1 cellular context compared by ENCODE assay signal in the genomic region with DNA sequence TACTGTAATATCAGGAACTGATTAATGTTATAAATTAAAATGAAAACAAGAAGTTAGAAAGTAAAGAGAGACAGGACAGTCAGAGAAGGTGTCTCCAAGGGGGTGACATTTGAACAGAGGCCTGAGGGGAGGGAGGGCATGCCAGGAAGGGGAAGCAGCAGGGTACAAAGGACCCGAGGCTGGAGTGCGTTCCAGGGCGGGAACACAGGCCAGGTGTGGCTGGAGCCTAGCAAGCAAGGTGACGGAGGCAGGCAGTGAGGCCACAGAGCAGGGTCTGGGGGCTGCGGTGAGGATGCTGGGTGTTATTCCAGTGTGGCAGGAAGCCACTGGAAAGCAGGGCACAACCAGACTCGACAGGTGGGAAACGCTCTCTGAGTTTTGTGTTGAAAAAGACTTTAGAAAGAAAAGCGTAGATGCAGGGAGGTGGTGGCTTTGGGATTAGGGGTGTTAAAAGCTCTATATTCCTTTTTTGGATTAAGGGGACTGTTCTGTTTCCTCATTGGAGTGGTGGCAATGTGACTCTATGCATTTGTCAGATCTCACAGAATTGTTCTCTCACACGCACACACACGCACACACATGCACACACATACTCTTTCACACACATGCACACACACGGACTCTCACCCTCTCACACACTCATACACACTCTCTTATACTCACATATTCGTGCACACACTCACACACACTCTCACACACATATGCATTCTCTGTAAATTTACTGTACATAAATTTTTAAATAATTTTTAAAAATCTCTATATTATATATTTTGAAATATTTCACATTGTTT.
A peak's percentile ranks its signal among the peaks of the same experiment; 100 is the strongest.
TF ChIP-seq lines count a peak whose summit lies in the region.

No MANE protein-coding gene starts in this region.

TF ChIP-seq in H1, 55 proteins besides CTCF, POLR2A, EP300 and RAD21:
- no peak for TF ChIP-seq POU5F1 (IDR thresholded peaks at IDR 0.05; ENCODE audit: low read depth, low read length)
- no peak for TF ChIP-seq SIN3A (conservative IDR thresholded peaks at IDR 0.05 in 1 of 2, IDR thresholded peaks at IDR 0.05 in 1 of 2; ENCODE audit: low read depth in 1 of 2, low read length in 2 of 2)
- TF ChIP-seq, protein P1, sequence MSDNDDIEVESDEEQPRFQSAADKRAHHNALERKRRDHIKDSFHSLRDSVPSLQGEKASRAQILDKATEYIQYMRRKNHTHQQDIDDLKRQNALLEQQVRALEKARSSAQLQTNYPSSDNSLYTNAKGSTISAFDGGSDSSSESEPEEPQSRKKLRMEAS (IDR thresholded peaks at IDR 0.05) = peak; percentile 59; the same call in 1 of the 2 replicates
- no peak for TF ChIP-seq GABPA (IDR thresholded peaks at IDR 0.05; ENCODE audit: borderline replicate concordance, insufficient read depth, low read length)
- no peak for TF ChIP-seq CEBPB (IDR thresholded peaks at IDR 0.05; ENCODE audit: low read depth, low read length)
- TF ChIP-seq SP4 (IDR thresholded peaks at IDR 0.05; ENCODE audit: low read length) = no peak
- TF ChIP-seq POLR2AphosphoS5 (IDR thresholded peaks at IDR 0.05; ENCODE audit: low read depth, low read length) = no peak
- TF ChIP-seq TBP (IDR thresholded peaks at IDR 0.05; ENCODE audit: low read depth, low read length) = no peak
- no peak for TF ChIP-seq NANOG (IDR thresholded peaks at IDR 0.05; ENCODE audit: insufficient read depth, low read depth, low read length, poor library complexity, severe bottlenecking)
- TF ChIP-seq HDAC6 (IDR thresholded peaks at IDR 0.05; ENCODE audit: low read depth, low read length) = no peak
- TF ChIP-seq TCF12 (IDR thresholded peaks at IDR 0.05; ENCODE audit: low read depth, low read length) = no peak
- TF ChIP-seq, protein P2, sequence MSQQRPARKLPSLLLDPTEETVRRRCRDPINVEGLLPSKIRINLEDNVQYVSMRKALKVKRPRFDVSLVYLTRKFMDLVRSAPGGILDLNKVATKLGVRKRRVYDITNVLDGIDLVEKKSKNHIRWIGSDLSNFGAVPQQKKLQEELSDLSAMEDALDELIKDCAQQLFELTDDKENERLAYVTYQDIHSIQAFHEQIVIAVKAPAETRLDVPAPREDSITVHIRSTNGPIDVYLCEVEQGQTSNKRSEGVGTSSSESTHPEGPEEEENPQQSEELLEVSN (IDR thresholded peaks at IDR 0.05) = peak; percentile 84
- no peak for TF ChIP-seq YY1 (IDR thresholded peaks at IDR 0.05; ENCODE audit: low read depth, low read length)
- TF ChIP-seq TEAD4 (IDR thresholded peaks at IDR 0.05; ENCODE audit: low read depth, low read length) = 0 out of 2 replicates have a peak, but pooled peaks have one; percentile 44
